ENCODE assay signal across 22 cellular contexts in the genomic region with DNA sequence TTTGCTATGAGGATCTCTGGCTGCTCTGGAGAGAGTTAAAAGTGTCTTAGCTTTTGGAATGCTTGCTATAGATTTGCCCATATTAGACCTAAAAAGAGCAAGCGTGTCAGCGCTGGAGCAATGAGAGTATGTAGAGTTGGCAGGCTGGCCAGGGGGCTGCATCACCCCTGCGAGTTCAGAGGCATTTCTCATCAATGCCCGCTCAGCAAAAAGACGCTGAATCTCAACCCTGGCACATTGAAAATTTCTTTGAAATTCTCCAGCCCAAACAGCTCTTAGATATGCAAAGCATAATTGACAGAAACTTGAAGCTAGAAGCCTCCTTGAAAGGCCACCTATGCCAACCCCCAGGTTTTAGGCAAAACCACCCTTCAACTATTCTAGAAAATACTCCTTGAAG.
"Had no signal": no experiment of that assay in that cellular context is flagged by ENCODE, and none has a peak within 500 bp of the region (broad histone marks: within the 10 kb centered on the region; RNA-seq: fewer than 3 reads in every experiment).

No MANE protein-coding gene starts in this region.

- H3K27ac Mint-ChIP-seq: activated naive CD4-positive, alpha-beta T cell treated with anti-CD3 and anti-CD28 coated beads, Interleukin-2, amount 50 U/mL, for 72 hours; immature natural killer cell; natural killer cell treated with Interleukin-12 subunit alpha and Interleukin-12 subunit beta and Interleukin-15 and Interleukin-18, amount 100 ng/mL, for 72 hours; stimulated activated naive CD8-positive, alpha-beta T cell treated with anti-CD3 and anti-CD28 coated beads, Interleukin-15, Interleukin-2, amounts not matched to agents 100 ng/mL and 50 ng/mL, for 24 hours; T-cell; T-helper 2 cell treated with Interferon-gamma antibody and Interleukin-4, amounts not matched to agents 5 μg/mL and 100 μg/mL, for 36 hours had no signal

- H3K9me3 ChIP-seq: lower lobe of right lung, spleen, tibial nerve, uterus had no signal

- H3K36me3 Mint-ChIP-seq: activated naive CD4-positive, alpha-beta T cell treated with anti-CD3 and anti-CD28 coated beads, Interleukin-2, amount 50 U/mL, for 72 hours; immature natural killer cell; natural killer cell treated with Interleukin-12 subunit alpha and Interleukin-12 subunit beta and Interleukin-15 and Interleukin-18, amount 100 ng/mL, for 72 hours; T-cell had no signal

- H3K4me3 ChIP-seq: lower lobe of right lung, spleen, tibial nerve, uterus had no signal

- ATAC-seq: activated naive CD4-positive, alpha-beta T cell treated with anti-CD3 and anti-CD28 coated beads, Interleukin-2, amount 50 U/mL, for 72 hours; left lobe of liver; lower lobe of right lung; natural killer cell treated with Interleukin-12 subunit alpha and Interleukin-12 subunit beta and Interleukin-15 and Interleukin-18, amount 100 ng/mL, for 72 hours; T-cell had no signal

- H3K9me3 Mint-ChIP-seq: immature natural killer cell; natural killer cell treated with Interleukin-12 subunit alpha and Interleukin-12 subunit beta and Interleukin-15 and Interleukin-18, amount 100 ng/mL, for 72 hours; stimulated activated naive CD8-positive, alpha-beta T cell treated with anti-CD3 and anti-CD28 coated beads, Interleukin-15, Interleukin-2, amounts not matched to agents 100 ng/mL and 50 ng/mL, for 24 hours; T-cell; T-helper 2 cell treated with Interferon-gamma antibody and Interleukin-4, amounts not matched to agents 5 μg/mL and 100 μg/mL, for 36 hours had no signal

- H3K27ac ChIP-seq: brain microvascular endothelial cell, lower lobe of right lung, spleen had no signal

- DNase-seq: activated CD4-positive, alpha-beta T cell treated with anti-CD3 and anti-CD28 coated beads for 1 hour; activated T-cell treated with anti-CD3 and anti-CD28 coated beads, Interleukin-2, amount 50 U/mL, for 1 hour; aorta; brain microvascular endothelial cell; caudate nucleus; dermis blood vessel endothelial cell; effector memory CD4-positive, alpha-beta T cell; foreskin melanocyte; immature natural killer cell; nucleus accumbens; posterior cingulate gyrus; spleen; stimulated activated CD4-positive, alpha-beta T cell treated with anti-CD3 and anti-CD28 coated beads, Interleukin-4, amount 100 ng/mL, for 4 hours; T-cell; uterus had no signal

- H3K4me1 Mint-ChIP-seq: immature natural killer cell, T-cell had no signal

- H3K4me1 ChIP-seq: lower lobe of right lung, spleen, uterus had no signal

- H3K27me3 ChIP-seq: brain microvascular endothelial cell, spleen, tibial nerve, uterus had no signal

- H3K36me3 ChIP-seq: brain microvascular endothelial cell, lower lobe of right lung, spleen, tibial nerve, uterus had no signal

- H3K4me3 Mint-ChIP-seq: immature natural killer cell; natural killer cell treated with Interleukin-12 subunit alpha and Interleukin-12 subunit beta and Interleukin-15 and Interleukin-18, amount 100 ng/mL, for 72 hours; stimulated activated naive CD8-positive, alpha-beta T cell treated with anti-CD3 and anti-CD28 coated beads, Interleukin-15, Interleukin-2, amounts not matched to agents 100 ng/mL and 50 ng/mL, for 24 hours; T-cell; T-helper 2 cell treated with Interferon-gamma antibody and Interleukin-4, amounts not matched to agents 5 μg/mL and 100 μg/mL, for 36 hours had no signal
